Comparison of ENCODE assay signal across 24 cellular contexts in genomic region chr14:25904446-25904845, GRCh38.
"Had no signal": no experiment of that assay in that cellular context is flagged by ENCODE, and none has a peak within 500 bp of the region (broad histone marks: within the 10 kb centered on the region; RNA-seq: fewer than 3 reads in every experiment).

No MANE protein-coding gene starts in this region.

- H3K4me1 Mint-ChIP-seq: naive thymus-derived CD4-positive, alpha-beta T cell; stimulated activated naive CD8-positive, alpha-beta T cell treated with anti-CD3 and anti-CD28 coated beads, Interleukin-15, amount 100 ng/mL, for 72 hours had no signal

- H3K36me3 Mint-ChIP-seq: mesothelial cell of epicardium, neural progenitor cell, type B pancreatic cell had no signal

- H3K36me3 ChIP-seq: gastrocnemius medialis, left lung, neural progenitor cell, prostate gland, right atrium auricular region, tibial artery had no signal

- H3K27ac ChIP-seq: epithelial cell of prostate, gastrocnemius medialis, left lung, neural progenitor cell, prostate gland, right atrium auricular region, testis, tibial artery had no signal

- H3K27me3 ChIP-seq: gastrocnemius medialis, left lung, neural progenitor cell, right atrium auricular region, testis, tibial artery had no signal

- H3K27ac Mint-ChIP-seq: mesothelial cell of epicardium; naive thymus-derived CD4-positive, alpha-beta T cell; nephron; neural progenitor cell; stimulated activated naive CD8-positive, alpha-beta T cell treated with anti-CD3 and anti-CD28 coated beads, Interleukin-15, amount 100 ng/mL, for 72 hours; type B pancreatic cell had no signal

- H3K4me3 Mint-ChIP-seq: mesothelial cell of epicardium; naive thymus-derived CD4-positive, alpha-beta T cell; nephron; neural progenitor cell; stimulated activated naive CD8-positive, alpha-beta T cell treated with anti-CD3 and anti-CD28 coated beads, Interleukin-15, amount 100 ng/mL, for 72 hours; type B pancreatic cell had no signal

- H3K9me3 ChIP-seq: gastrocnemius medialis, left lung, mucosa of descending colon, prostate gland, right atrium auricular region, testis, tibial artery had no signal

- H3K4me3 ChIP-seq: gastrocnemius medialis, left lung, mucosa of descending colon, neural progenitor cell, prostate gland, right atrium auricular region, testis, tibial artery had no signal

- H3K9me3 Mint-ChIP-seq: mesothelial cell of epicardium, nephron, neural progenitor cell, type B pancreatic cell had no signal

- H3K4me1 ChIP-seq: gastrocnemius medialis, left lung, prostate gland, right atrium auricular region, testis, tibial artery had no signal

- H3K27me3 Mint-ChIP-seq: naive thymus-derived CD4-positive, alpha-beta T cell; stimulated activated naive CD8-positive, alpha-beta T cell treated with anti-CD3 and anti-CD28 coated beads, Interleukin-15, amount 100 ng/mL, for 72 hours had no signal

- ATAC-seq: esophagus mucosa; gastrocnemius medialis; left lung; mucosa of descending colon; naive thymus-derived CD4-positive, alpha-beta T cell; sciatic nerve; stimulated activated naive CD8-positive, alpha-beta T cell treated with anti-CD3 and anti-CD28 coated beads, Interleukin-15, amount 100 ng/mL, for 72 hours had no signal

- FAIRE-seq: kidney had no signal

- DNase-seq: cortex of kidney; foreskin fibroblast; gastrocnemius medialis; head of caudate nucleus; kidney; left lung; mesenchymal stem cell; mucosa of descending colon; naive thymus-derived CD4-positive, alpha-beta T cell; stimulated activated CD4-positive, alpha-beta T cell treated with anti-CD3 and anti-CD28 coated beads, Interleukin-2, amount 100 ng/mL, for 24 hours; stimulated activated CD4-positive, alpha-beta T cell treated with anti-CD3 and anti-CD28 coated beads, Interleukin-4, amount 100 ng/mL, for 4 hours; stimulated activated naive CD4-positive, alpha-beta T cell; stimulated activated naive CD8-positive, alpha-beta T cell treated with anti-CD3 and anti-CD28 coated beads, Interleukin-15, amount 100 ng/mL, for 72 hours; testis; tibial artery had no signal
